8 cellular contexts compared by ENCODE assay signal in genomic region chr1:153598309-153599172, GRCh38.
DNase-seq lines count a peak whose midpoint lies in the region; ATAC-seq and FAIRE-seq lines count a peak whose summit lies in the region.

No MANE protein-coding gene starts in this region.

- FAIRE-seq in GM18507 (lab: Jason Lieb, UNC) (peak; percentile 93), RCC 7860 (lab: Jason Lieb, UNC) (no peak)

- H3K36me3 Mint-ChIP-seq in activated naive CD8-positive, alpha-beta T cell = no peaks in the 10 kb centered on the region
- no peaks in the 10 kb centered on the region for H3K36me3 Mint-ChIP-seq in memory B cell

- no peaks in the 10 kb centered on the region for H3K27me3 Mint-ChIP-seq in activated naive CD8-positive, alpha-beta T cell
- no peaks in the 10 kb centered on the region for H3K27me3 Mint-ChIP-seq in memory B cell

- ATAC-seq in HG02678 (IDR thresholded peaks at IDR 0.05; ENCODE audit: unreplicated experiment) (peak; percentile 98), memory B cell (ENCODE audit: low read depth) (peak; percentile 97)

- H3K4me1 Mint-ChIP-seq in activated naive CD8-positive, alpha-beta T cell (ENCODE audit: low read depth) = peaks cover 23% of the 10 kb centered on the region
- H3K4me1 Mint-ChIP-seq in memory B cell = peaks cover 18% of the 10 kb centered on the region

- H3K9me3 Mint-ChIP-seq in activated naive CD8-positive, alpha-beta T cell (ENCODE audit: low read depth) = no peaks in the 10 kb centered on the region
- no peaks in the 10 kb centered on the region for H3K9me3 Mint-ChIP-seq in memory B cell

- DNase-seq in Ammon's horn (ENCODE audit: low spot score) (peak; percentile 37), GM18507 (ENCODE audit: extremely low spot score, insufficient read length, low read depth) (peak; percentile 75), NCI-H1092 treated with DMSO at 0.1 percent for 48 hours (lab: John Stamatoyannopoulos, UW) (peak; percentile 35), memory B cell (ENCODE audit: low spot score in 2 of 2) (peak; percentile 60 to 77), RCC 7860 (ENCODE audit: low spot score) (no peak), T-helper 9 cell (no peak)

- H3K4me3 Mint-ChIP-seq in activated naive CD8-positive, alpha-beta T cell = no peak overlapping the region
- peak overlapping the region; percentile 46 for H3K4me3 Mint-ChIP-seq in memory B cell

- H3K27ac Mint-ChIP-seq in activated naive CD8-positive, alpha-beta T cell = peak overlapping the region; percentile 34
- H3K27ac Mint-ChIP-seq in memory B cell = peak overlapping the region; percentile 95

Comparison
In these comparisons a context has a peak if more than half of its experiments do, and no peak if none do; other contexts are left out.
1. DNase-seq: peak in Ammon's horn (single experiment), GM18507 (single experiment), NCI-H1092 treated with DMSO at 0.1 percent for 48 hours (single experiment) and memory B cell (2 of 2); none in RCC 7860 (single experiment) and T-helper 9 cell (single experiment).